ENCODE assay signal across 8 cellular contexts in genomic region chr3:14203521-14204079, GRCh38. TPM values are rescaled to one million over a fixed set of nuclear protein-coding genes. Genes with fewer than 3 reads are reported as not detected.
DNase-seq lines count a peak whose midpoint lies in the region; ATAC-seq and TF ChIP-seq lines count a peak whose summit lies in the region.

No MANE protein-coding gene starts in this region.

- DNase-seq in GM04504 (ENCODE audit: low read depth): peak; percentile 69
- DNase-seq in HS-27A (ENCODE audit: low read depth): peak; percentile 51
- DNase-seq in activated T-helper 1 cell treated with anti-CD3 and anti-CD28 coated beads, Interleukin-12 subunit alpha, Interleukin-12 subunit beta, Interleukin-2, Interleukin-4 antibody, amounts not matched to agents 30 ng/mL and 10 ng/mL and 1 ng/mL, durations not matched to agents 14 hours and 24 hours and 36 hours (ENCODE audit: low spot score): peak; percentile 11
- peak; percentile 72 to 91 for DNase-seq in foreskin fibroblast
- peak in 50 of 56 donors; percentile 5 to 81 (median 46) for DNase-seq in nucleus accumbens (lab: John Stamatoyannopoulos, UW)

- peaks cover 4% of the 10 kb centered on the region for H3K4me1 Mint-ChIP-seq in activated T-helper 1 cell treated with anti-CD3 and anti-CD28 coated beads, Interleukin-12 subunit alpha, Interleukin-12 subunit beta, Interleukin-2, Interleukin-4 antibody, amounts not matched to agents 30 ng/mL and 10 ng/mL and 1 ng/mL, durations not matched to agents 14 hours and 24 hours and 36 hours (ENCODE audit: low read depth)

- H3K4me1 ChIP-seq in OCI-LY1 (ENCODE audit: insufficient read depth, low read length, severe bottlenecking): no peaks in the 10 kb centered on the region

- no peaks in the 10 kb centered on the region for H4K20me1 ChIP-seq in OCI-LY1 (ENCODE audit: insufficient read depth, low read length)

- H3K27ac ChIP-seq in OCI-LY1 (ENCODE audit: low read depth, low read length, poor library complexity, severe bottlenecking): no peak overlapping the region

- no peaks in the 10 kb centered on the region for H3F3A ChIP-seq in OCI-LY1 (ENCODE audit: insufficient read depth, low read length)

- H3K9me3 ChIP-seq in OCI-LY1 (ENCODE audit: low read length): no peaks in the 10 kb centered on the region

- H3K27ac Mint-ChIP-seq in activated T-helper 1 cell treated with anti-CD3 and anti-CD28 coated beads, Interleukin-12 subunit alpha, Interleukin-12 subunit beta, Interleukin-2, Interleukin-4 antibody, amounts not matched to agents 30 ng/mL and 10 ng/mL and 1 ng/mL, durations not matched to agents 14 hours and 24 hours and 36 hours: no peak overlapping the region

- H3K9me3 Mint-ChIP-seq in activated T-helper 1 cell treated with anti-CD3 and anti-CD28 coated beads, Interleukin-12 subunit alpha, Interleukin-12 subunit beta, Interleukin-2, Interleukin-4 antibody, amounts not matched to agents 30 ng/mL and 10 ng/mL and 1 ng/mL, durations not matched to agents 14 hours and 24 hours and 36 hours: no peaks in the 10 kb centered on the region

- no peak overlapping the region for H3K9ac ChIP-seq in OCI-LY1 (ENCODE audit: low read length)

- H3K4me3 ChIP-seq in OCI-LY1 (ENCODE audit: low read depth, low read length, poor library complexity, severe bottlenecking) (no peak overlapping the region), foreskin fibroblast (ENCODE audit: low read depth in 1 of 2, low read length in 2 of 2) (no peak overlapping the region)

- no peak overlapping the region for H3K4me2 ChIP-seq in OCI-LY1 (ENCODE audit: low read length)

- H3K27me3 Mint-ChIP-seq in activated T-helper 1 cell treated with anti-CD3 and anti-CD28 coated beads, Interleukin-12 subunit alpha, Interleukin-12 subunit beta, Interleukin-2, Interleukin-4 antibody, amounts not matched to agents 30 ng/mL and 10 ng/mL and 1 ng/mL, durations not matched to agents 14 hours and 24 hours and 36 hours (ENCODE audit: insufficient read depth): no peaks in the 10 kb centered on the region

- no peaks in the 10 kb centered on the region for H3K27me3 ChIP-seq in OCI-LY1 (ENCODE audit: insufficient read depth, low read length)

- H3K36me3 ChIP-seq in OCI-LY1 (ENCODE audit: insufficient read depth, low read length): peaks cover 9% of the 10 kb centered on the region

- H2AFZ ChIP-seq in OCI-LY1 (ENCODE audit: low read length): no peak overlapping the region

- intact Hi-C loops in activated T-helper 1 cell treated with anti-CD3 and anti-CD28 coated beads, Interleukin-12 subunit alpha, Interleukin-12 subunit beta, Interleukin-2, Interleukin-4 antibody, amounts not matched to agents 30 ng/mL and 10 ng/mL and 1 ng/mL, durations not matched to agents 14 hours and 24 hours and 36 hours (cut with micrococcal nuclease): loop anchor here (1.0 kb wide), 2 partner anchors 265 to 718 kb away; no protein-coding TSS in a partner anchor

- no peaks in the 10 kb centered on the region for H3K79me2 ChIP-seq in OCI-LY1 (ENCODE audit: insufficient read depth, low read length)

- ATAC-seq in GM19328 (IDR thresholded peaks at IDR 0.05; ENCODE audit: unreplicated experiment) (no peak), GM19452 (IDR thresholded peaks at IDR 0.05; ENCODE audit: unreplicated experiment) (no peak)

- H3K36me3 Mint-ChIP-seq in activated T-helper 1 cell treated with anti-CD3 and anti-CD28 coated beads, Interleukin-12 subunit alpha, Interleukin-12 subunit beta, Interleukin-2, Interleukin-4 antibody, amounts not matched to agents 30 ng/mL and 10 ng/mL and 1 ng/mL, durations not matched to agents 14 hours and 24 hours and 36 hours (ENCODE audit: low read depth): peaks cover 8% of the 10 kb centered on the region

- H3K4me3 Mint-ChIP-seq in activated T-helper 1 cell treated with anti-CD3 and anti-CD28 coated beads, Interleukin-12 subunit alpha, Interleukin-12 subunit beta, Interleukin-2, Interleukin-4 antibody, amounts not matched to agents 30 ng/mL and 10 ng/mL and 1 ng/mL, durations not matched to agents 14 hours and 24 hours and 36 hours: no peak overlapping the region

- TF ChIP-seq CTCF in OCI-LY1 (IDR thresholded peaks at IDR 0.05; ENCODE audit: low read length) (peak; percentile 78), foreskin fibroblast (IDR thresholded peaks at IDR 0.05; ENCODE audit: low read depth, low read length) (peak; percentile 76)

- H3K9me2 ChIP-seq in OCI-LY1 (ENCODE audit: low read depth, low read length): no peaks in the 10 kb centered on the region

RNA-seq across cellular contexts. Expression of gene LSM3, which starts 25.0 kb away (rescaled TPM):
- 15.6 and 15.8 TPM in 2 replicates for total RNA-seq in activated T-helper 1 cell treated with anti-CD3 and anti-CD28 coated beads, Interleukin-12 subunit alpha, Interleukin-12 subunit beta, Interleukin-2, Interleukin-4 antibody, amounts not matched to agents 30 ng/mL and 10 ng/mL and 1 ng/mL, durations not matched to agents 14 hours and 24 hours and 36 hours

RNA-seq across cellular contexts. Expression of gene XPC, which starts 25.2 kb away (rescaled TPM):
- total RNA-seq in activated T-helper 1 cell treated with anti-CD3 and anti-CD28 coated beads, Interleukin-12 subunit alpha, Interleukin-12 subunit beta, Interleukin-2, Interleukin-4 antibody, amounts not matched to agents 30 ng/mL and 10 ng/mL and 1 ng/mL, durations not matched to agents 14 hours and 24 hours and 36 hours: 34.1 and 35.9 TPM in 2 replicates

Comparison
In these comparisons a context has a peak if more than half of its experiments do, and no peak if none do; other contexts are left out.
1. DNase-seq: peak in every context shown above with its lines; median percentile 82 in foreskin fibroblast; 69 in GM04504; 51 in HS-27A; 46 in nucleus accumbens; 11 in activated T-helper 1 cell treated with anti-CD3 and anti-CD28 coated beads, Interleukin-12 subunit alpha, Interleukin-12 subunit beta, Interleukin-2, Interleukin-4 antibody, amounts not matched to agents 30 ng/mL and 10 ng/mL and 1 ng/mL, durations not matched to agents 14 hours and 24 hours and 36 hours.